Comparison of ENCODE assay signal across 24 cellular contexts in genomic region chr2:208036357-208036756, GRCh38. TPM values are rescaled to one million over a fixed set of nuclear protein-coding genes. Genes with fewer than 3 reads are reported as not detected.
DNase-seq lines count a peak whose midpoint lies in the region; ATAC-seq and TF ChIP-seq lines count a peak whose summit lies in the region.
"Had no signal": no experiment of that assay in that cellular context is flagged by ENCODE, and none has a peak within 500 bp of the region (broad histone marks: within the 10 kb centered on the region; RNA-seq: fewer than 3 reads in every experiment).

No MANE protein-coding gene starts in this region.

- H3K4ac ChIP-seq in IMR-90 (ENCODE audit: low read depth, low read length): no peak overlapping the region

- no peak overlapping the region for H3K4me3 ChIP-seq in IMR-90 (ENCODE audit: insufficient read depth, low read depth, low read length)
- no peak overlapping the region for H3K4me3 ChIP-seq in uterus
- H3K4me3 ChIP-seq in vagina: no peak overlapping the region

- H3K27ac ChIP-seq in IMR-90 (ENCODE audit: insufficient read depth, low read length) (no peak overlapping the region), uterus (no peak overlapping the region), vagina (no peak overlapping the region)

- H3K79me1 ChIP-seq in IMR-90 (ENCODE audit: low read depth in 1 of 2, low read length in 2 of 2): no peaks in the 10 kb centered on the region

- no peak for TF ChIP-seq RAD21 in IMR-90 (IDR thresholded peaks at IDR 0.05; ENCODE audit: low read length)

- CTCF ChIA-PET in IMR-90 (lab: Yijun Ruan, JAX): interaction anchor here (0.6 kb wide), 1 partner anchor 266 kb away, joined by 3 read pairs; no protein-coding TSS in a partner anchor

- H3K36me3 ChIP-seq in IMR-90 (ENCODE audit: control insufficient read depth, insufficient read depth, low read length): no peaks in the 10 kb centered on the region
- no peaks in the 10 kb centered on the region for H3K36me3 ChIP-seq in uterus
- H3K36me3 ChIP-seq in vagina: no peaks in the 10 kb centered on the region
- H3K36me3 ChIP-seq: BE2C had no signal

- no peak overlapping the region for H4K8ac ChIP-seq in IMR-90 (ENCODE audit: low read depth in 2 of 2, low read length in 2 of 2)

- H3K4me2 ChIP-seq in IMR-90 (ENCODE audit: low read depth, low read length): no peak overlapping the region

- H3K4me1 ChIP-seq in IMR-90 (ENCODE audit: control insufficient read depth, insufficient read depth, low read length) (peaks cover 5% of the 10 kb centered on the region), uterus (no peaks in the 10 kb centered on the region), vagina (no peaks in the 10 kb centered on the region)

- no peaks in the 10 kb centered on the region for H3K9me3 ChIP-seq in IMR-90 (ENCODE audit: control insufficient read depth, insufficient read depth, low read length)
- no peaks in the 10 kb centered on the region for H3K9me3 ChIP-seq in uterus
- no peaks in the 10 kb centered on the region for H3K9me3 ChIP-seq in vagina
- H3K9me3 ChIP-seq: BE2C had no signal

- H3K56ac ChIP-seq in IMR-90 (ENCODE audit: extremely low read depth, insufficient read depth, low read length): no peak overlapping the region

- no peak overlapping the region for H3K14ac ChIP-seq in IMR-90 (replicated peaks; ENCODE audit: low read depth, low read length)

- no peak overlapping the region for H4K5ac ChIP-seq in IMR-90 (ENCODE audit: low read depth, low read length)

- 7% methylated on average over 2 of the region's 4 CpGs; no CpG with 5 or more reads in 1 of the 2 experiments for WGBS in IMR-90 (ENCODE audit: extremely low coverage in 2 of 2, insufficient read length in 1 of 2), 2 experiments

- ATAC-seq in IMR-90 (ENCODE audit: low read depth): no peak
- ATAC-seq: Panc1, SK-N-SH treated with all-trans-retinoic acid at 6 μM for 48 hours had no signal

- dilution Hi-C loops in IMR-90 (cut with HindIII; ENCODE audit: low sequenced_read_pairs, unreplicated experiment): no loop called here

- no peak overlapping the region for H3K23ac ChIP-seq in IMR-90 (ENCODE audit: low read depth, low read length)

- H3K9me1 ChIP-seq in IMR-90 (ENCODE audit: insufficient read depth, low read length): peaks cover 4% of the 10 kb centered on the region; the same call in 1 of the 2 replicates

- no peak overlapping the region for H2BK20ac ChIP-seq in IMR-90 (ENCODE audit: low read depth, low read length)

- no peak overlapping the region for H2AFZ ChIP-seq in IMR-90 (replicated peaks; ENCODE audit: low read length, poor library complexity)

- H3K27me3 ChIP-seq in IMR-90 (ENCODE audit: control insufficient read depth, insufficient read depth, low read length) (no peaks in the 10 kb centered on the region), uterus (no peaks in the 10 kb centered on the region), vagina (no peaks in the 10 kb centered on the region)
- H3K27me3 ChIP-seq: BE2C had no signal

- H2BK15ac ChIP-seq in IMR-90 (ENCODE audit: low read depth, low read length): no peak overlapping the region

- H3K18ac ChIP-seq in IMR-90 (ENCODE audit: low read depth, low read length): no peak overlapping the region

- H4K20me1 ChIP-seq in IMR-90 (ENCODE audit: insufficient read depth, low read length): no peaks in the 10 kb centered on the region

- no peak overlapping the region for H4K91ac ChIP-seq in IMR-90 (ENCODE audit: insufficient read depth, low read depth, low read length)

- no peak overlapping the region for H2BK5ac ChIP-seq in IMR-90 (ENCODE audit: low read depth, low read length, poor library complexity, severe bottlenecking)

- BruUV-seq in IMR-90 (replicated peaks; lab: Mats Ljungman, UMichigan): no TSS peak

- in situ Hi-C loops in IMR-90 (cut with MboI; ENCODE audit: low sequenced_read_pairs): loop anchor here (10.0 kb wide), 1 partner anchor 292 kb away; no protein-coding TSS in a partner anchor

- H3K9ac ChIP-seq in IMR-90 (ENCODE audit: low read depth, low read length): no peak overlapping the region

- DNase-seq in EH (ENCODE audit: low read depth) (peak; percentile 22), IMR-90 (peak; percentile 40), cerebellar cortex (ENCODE audit: low spot score) (peak; percentile 23), left kidney (ENCODE audit: low read depth, low spot score) (peak; percentile 13), SK-N-DZ (ENCODE audit: low spot score) (no peak), uterus (no peak), activated gamma-delta T cell (lab: John Stamatoyannopoulos, UW) (no peak), vagina (ENCODE audit: extremely low spot score in 2 of 2) (no peak)
- DNase-seq: 8988T; ACHN; BE2C; CD8-positive, alpha-beta memory T cell; DMS 273 treated with DMSO at 0.1 percent for 48 hours; DMS79; H7; HFFc6; NCI-H1048; NCI-H1417; NCI-H1694; NCI-H2029 treated with DMSO at 0.1 percent for 48 hours; NCI-H2227 treated with DMSO at 0.1 percent for 48 hours; NCI-H526 treated with DMSO at 0.1 percent for 48 hours had no signal

- POLR2A ChIA-PET in IMR-90 (lab: Charles Lee; ENCODE audit: unreplicated experiment): no interaction called here

- no peak for TF ChIP-seq POLR2A in IMR-90 (IDR thresholded peaks at IDR 0.05; ENCODE audit: low read depth, low read length)
- TF ChIP-seq POLR2A in uterus (IDR thresholded peaks at IDR 0.05): no peak
- TF ChIP-seq POLR2A in vagina (IDR thresholded peaks at IDR 0.05): no peak

- H2BK120ac ChIP-seq in IMR-90 (ENCODE audit: low read depth, low read length): no peak overlapping the region

- intact Hi-C loops in IMR-90 (cut with micrococcal nuclease) (no loop called here), uterus (cut with DNase I; ENCODE audit: low total_unique reads) (no loop called here), vagina (cut with DNase I) (no loop called here)

- TF ChIP-seq CTCF in IMR-90 (conservative IDR thresholded peaks at IDR 0.05; ENCODE audit: low read depth, low read length) (no peak), uterus (IDR thresholded peaks at IDR 0.05) (no peak), vagina (IDR thresholded peaks at IDR 0.05) (no peak)

- no peak overlapping the region for H2AK5ac ChIP-seq in IMR-90 (ENCODE audit: low read depth, low read length)

- no peak overlapping the region for H2AK9ac ChIP-seq in IMR-90 (replicated peaks; ENCODE audit: low read depth, low read length, poor library complexity)

TF ChIP-seq in IMR-90, 13 proteins besides CTCF, POLR2A, EP300 and RAD21:
- TF ChIP-seq CHD1 (IDR thresholded peaks at IDR 0.05; ENCODE audit: low read depth, low read length) (no peak), CEBPB (IDR thresholded peaks at IDR 0.05; ENCODE audit: low read depth, low read length) (no peak), RCOR1 (IDR thresholded peaks at IDR 0.05; ENCODE audit: insufficient replicate concordance, low read length) (no peak), RFX5 (IDR thresholded peaks at IDR 0.05; ENCODE audit: low read depth, low read length) (no peak), USF2 (IDR thresholded peaks at IDR 0.05; ENCODE audit: low read depth, low read length) (no peak), MXI1 (IDR thresholded peaks at IDR 0.05; ENCODE audit: borderline replicate concordance, low read depth, low read length) (no peak), MAZ (IDR thresholded peaks at IDR 0.05; ENCODE audit: borderline replicate concordance, low read depth, low read length) (no peak), FOS (IDR thresholded peaks at IDR 0.05; ENCODE audit: low read depth, low read length) (no peak), SMC3 (IDR thresholded peaks at IDR 0.05; ENCODE audit: low read depth, low read length) (no peak), MAFK (IDR thresholded peaks at IDR 0.05; ENCODE audit: low read depth, low read length) (no peak), BHLHE40 (IDR thresholded peaks at IDR 0.05; ENCODE audit: low read depth, low read length) (no peak), NFE2L2 (IDR thresholded peaks at IDR 0.05; ENCODE audit: low read depth, low read length) (no peak)
- TF ChIP-seq, protein P1, sequence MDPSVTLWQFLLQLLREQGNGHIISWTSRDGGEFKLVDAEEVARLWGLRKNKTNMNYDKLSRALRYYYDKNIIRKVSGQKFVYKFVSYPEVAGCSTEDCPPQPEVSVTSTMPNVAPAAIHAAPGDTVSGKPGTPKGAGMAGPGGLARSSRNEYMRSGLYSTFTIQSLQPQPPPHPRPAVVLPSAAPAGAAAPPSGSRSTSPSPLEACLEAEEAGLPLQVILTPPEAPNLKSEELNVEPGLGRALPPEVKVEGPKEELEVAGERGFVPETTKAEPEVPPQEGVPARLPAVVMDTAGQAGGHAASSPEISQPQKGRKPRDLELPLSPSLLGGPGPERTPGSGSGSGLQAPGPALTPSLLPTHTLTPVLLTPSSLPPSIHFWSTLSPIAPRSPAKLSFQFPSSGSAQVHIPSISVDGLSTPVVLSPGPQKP (IDR thresholded peaks at IDR 0.05; ENCODE audit: borderline replicate concordance, low read depth, low read length): no peak

RNA-seq across cellular contexts. Expression of gene PLEKHM3, which starts 11.0 kb away (rescaled TPM):
- total RNA-seq in IMR-90 (2012; rRNA removed) (8.6 and 11.3 TPM in 2 replicates), uterus (10 to 100 TPM; 20.5 to 43.4 (median 21.6) TPM), vagina (21.4 TPM)
- 2.1 and 2.4 TPM in 2 replicates for polyA plus RNA-seq in IMR-90 (2012; rRNA removed)
- 1.2 and 1.5 TPM in 2 replicates for polyA plus RNA-seq in IMR-90 (2012; cell fraction: cytosol; rRNA removed)
- polyA plus RNA-seq in IMR-90 (2012; cell fraction: nucleus; rRNA removed; ENCODE audit: low replicate concordance): 1.1 and 2.4 TPM in 2 replicates
- polyA plus RNA-seq in SK-N-DZ (2014; cell fraction: cytosol; rRNA removed): 6.6 and 6.9 TPM in 2 replicates
- polyA plus RNA-seq in SK-N-DZ (2014; cell fraction: nucleus; rRNA removed): 3.1 and 5.9 TPM in 2 replicates

Comparison
In these comparisons a context has a peak if more than half of its experiments do, and no peak if none do; other contexts are left out.
1. DNase-seq: peak in EH (single experiment), IMR-90 (single experiment), cerebellar cortex (single experiment) and left kidney (single experiment); none in SK-N-DZ (single experiment), uterus (0 of 2), activated gamma-delta T cell (single experiment) and vagina (0 of 2).